ENCODE assay signal across 21 cellular contexts in the genomic region with DNA sequence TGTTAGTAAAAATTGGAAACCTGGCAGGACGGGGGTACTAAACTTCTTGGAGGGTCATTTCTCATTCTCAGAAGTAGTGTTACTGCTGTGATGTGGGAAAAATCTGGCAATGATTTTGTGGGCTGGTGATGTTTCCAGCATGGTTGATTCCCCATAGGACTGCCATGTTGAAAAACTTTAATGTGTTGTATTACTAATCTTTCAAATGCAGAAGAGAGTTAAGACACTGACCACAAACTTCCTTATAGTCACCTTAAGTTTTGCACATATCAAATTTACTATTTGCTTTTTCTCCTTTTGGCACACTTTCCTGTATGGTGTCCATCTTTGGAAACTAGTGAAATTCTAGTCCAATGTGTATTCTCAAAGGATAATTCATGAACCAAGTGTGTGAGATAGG.
A peak's percentile ranks its signal among the peaks of the same experiment; 100 is the strongest.
DNase-seq lines count a peak whose midpoint lies in the region; ATAC-seq and TF ChIP-seq lines count a peak whose summit lies in the region.
"Had no signal": no experiment of that assay in that cellular context is flagged by ENCODE, and none has a peak within 500 bp of the region (broad histone marks: within the 10 kb centered on the region; RNA-seq: fewer than 3 reads in every experiment).

No MANE protein-coding gene starts in this region.

- no peak for TF ChIP-seq CTCF in AG10803 (conservative IDR thresholded peaks at IDR 0.05; ENCODE audit: low read length)
- TF ChIP-seq CTCF in VCaP (conservative IDR thresholded peaks at IDR 0.05), result no peak
- TF ChIP-seq CTCF in nephron (IDR thresholded peaks at IDR 0.05; ENCODE audit: unreplicated experiment in 3 of 3), result no peak
- no peak for TF ChIP-seq CTCF in ovary (IDR thresholded peaks at IDR 0.05)

- no peaks in the 10 kb centered on the region for H3K27me3 Mint-ChIP-seq in nephron (ENCODE audit: low read depth)
- no peaks in the 10 kb centered on the region for H3K27me3 Mint-ChIP-seq in naive thymus-derived CD4-positive, alpha-beta T cell
- H3K27me3 Mint-ChIP-seq: naive thymus-derived CD8-positive, alpha-beta T cell had no signal

- H3K4me1 Mint-ChIP-seq in nephron, result peaks cover 59% of the 10 kb centered on the region
- peaks cover 10 to 86% (median 39%) of the 10 kb centered on the region in 7 donors for H3K4me1 Mint-ChIP-seq in naive thymus-derived CD4-positive, alpha-beta T cell

- H3K9ac ChIP-seq in GM23248, result no peak overlapping the region
- H3K9ac ChIP-seq: KMS-11 had no signal

- H3K9me2 ChIP-seq in GM23248 (ENCODE audit: insufficient read depth), result no peaks in the 10 kb centered on the region

- H3K27me3 ChIP-seq in GM23248 (replicated peaks; ENCODE audit: insufficient read depth) (no peaks in the 10 kb centered on the region), ovary (no peaks in the 10 kb centered on the region)
- no peaks in the 10 kb centered on the region for H3K27me3 ChIP-seq in naive thymus-derived CD4-positive, alpha-beta T cell (ENCODE audit: control insufficient read depth in 2 of 2, insufficient read depth in 2 of 2, low read length in 2 of 2)

- H3K79me2 ChIP-seq in GM23248 (ENCODE audit: insufficient read depth), result no peaks in the 10 kb centered on the region

- no peak for TF ChIP-seq EP300 in ovary (IDR thresholded peaks at IDR 0.05)

- no peak for TF ChIP-seq POLR2A in ovary (IDR thresholded peaks at IDR 0.05)

- peak overlapping the region; percentile 78 for H3K27ac ChIP-seq in GM23248
- H3K27ac ChIP-seq in VCaP, result peak overlapping the region; percentile 88
- no peak overlapping the region for H3K27ac ChIP-seq in ovary
- H3K27ac ChIP-seq in naive thymus-derived CD4-positive, alpha-beta T cell (ENCODE audit: low read depth, low read length), result no peak overlapping the region
- H3K27ac ChIP-seq: KMS-11 had no signal

- no peaks in the 10 kb centered on the region for H3K36me3 ChIP-seq in GM23248 (ENCODE audit: low read depth)
- H3K36me3 ChIP-seq in ovary, result no peaks in the 10 kb centered on the region
- no peaks in the 10 kb centered on the region for H3K36me3 ChIP-seq in naive thymus-derived CD4-positive, alpha-beta T cell (ENCODE audit: control insufficient read depth in 2 of 3, insufficient read depth in 3 of 3, low read length in 3 of 3)

- ATAC-seq in naive thymus-derived CD4-positive, alpha-beta T cell, result no peak
- ATAC-seq: activated T-cell treated with anti-CD3 and anti-CD28 coated beads, Interleukin-2, amount 50 U/mL, for 72 hours; naive thymus-derived CD8-positive, alpha-beta T cell had no signal

- H3K4me3 Mint-ChIP-seq in nephron, result no peak overlapping the region
- no peak overlapping the region for H3K4me3 Mint-ChIP-seq in naive thymus-derived CD4-positive, alpha-beta T cell
- H3K4me3 Mint-ChIP-seq: activated T-cell treated with anti-CD3 and anti-CD28 coated beads, Interleukin-2, amount 50 U/mL, for 72 hours; naive thymus-derived CD8-positive, alpha-beta T cell had no signal

- no peaks in the 10 kb centered on the region for H3K9me3 Mint-ChIP-seq in nephron
- H3K9me3 Mint-ChIP-seq in naive thymus-derived CD4-positive, alpha-beta T cell, result peaks cover 0 to 2% (median 0%) of the 10 kb centered on the region in 11 donors
- H3K9me3 Mint-ChIP-seq: naive thymus-derived CD8-positive, alpha-beta T cell had no signal

- 86 to 95% methylated on average over 1 of the region's 1 CpG for WGBS in GM23248 (ENCODE audit: low coverage in 1 of 2, low lambda C conversion rate in 2 of 2, missing lambda C conversion rate in 2 of 2), 2 experiments
- WGBS in ovary, 3 donors, result 88 to 97% (median 94%) methylated on average over 1 of the region's 1 CpG

- H4K20me1 ChIP-seq in GM23248 (ENCODE audit: insufficient read depth), result no peaks in the 10 kb centered on the region

- peak overlapping the region in 2 of 3 experiments; percentile 75 to 84 for H3K27ac Mint-ChIP-seq in nephron
- H3K27ac Mint-ChIP-seq in naive thymus-derived CD4-positive, alpha-beta T cell, result peak overlapping the region in 1 of 9 donors; percentile 62
- H3K27ac Mint-ChIP-seq: progenitor cell of endocrine pancreas had no signal

- no peaks in the 10 kb centered on the region for H3K9me3 ChIP-seq in GM23248 (ENCODE audit: low read depth)
- no peaks in the 10 kb centered on the region for H3K9me3 ChIP-seq in ovary
- no peaks in the 10 kb centered on the region for H3K9me3 ChIP-seq in naive thymus-derived CD4-positive, alpha-beta T cell (ENCODE audit: control insufficient read depth in 2 of 3, low read length in 3 of 3)

- DNase-seq in AG10803 (ENCODE audit: low read depth) (peak; percentile 20), GM23248 (peak; percentile 27), DMS79 (lab: John Stamatoyannopoulos, UW) (no peak), ovary (no peak), islet precursor cell (no peak)
- DNase-seq in naive thymus-derived CD4-positive, alpha-beta T cell, result no peak
- DNase-seq: activated T-cell treated with anti-CD3 and anti-CD28 coated beads, Interleukin-2, amount 50 U/mL, for 72 hours; cortex of kidney; DMS79 treated with DMSO at 0.1 percent for 48 hours; hypothalamus; kidney glomerular epithelial cell; mesendoderm; naive thymus-derived CD8-positive, alpha-beta T cell; NCI-H1092 treated with DMSO at 0.1 percent for 48 hours; NCI-H2081 treated with DMSO at 0.1 percent for 48 hours; NK-92 treated with Interleukin-12 subunit alpha and Interleukin-12 subunit beta, amount 100 ng/mL, for 24 hours; stimulated activated CD8-positive, alpha-beta memory T cell treated with anti-CD3 and anti-CD28 coated beads, Interleukin-4, amount 100 ng/mL, for 48 hours had no signal

- H3K4me1 ChIP-seq in GM23248 (ENCODE audit: insufficient read depth), result peaks cover 32% of the 10 kb centered on the region
- H3K4me1 ChIP-seq in ovary (ENCODE audit: insufficient read depth), result peaks cover 12% of the 10 kb centered on the region
- peaks cover 16 to 25% of the 10 kb centered on the region in 2 donors for H3K4me1 ChIP-seq in naive thymus-derived CD4-positive, alpha-beta T cell (ENCODE audit: control insufficient read depth in 2 of 2, insufficient read depth in 2 of 2, low read length in 2 of 2)

- peak overlapping the region; percentile 66 for H3K4me2 ChIP-seq in GM23248 (ENCODE audit: unreplicated experiment)
- H3K4me2 ChIP-seq: KMS-11 had no signal

- in situ Hi-C loops in GM23248 (cut with MboI), result no loop called here

- intact Hi-C loops in ovary (cut with DNase I), result loop anchor here (5.0 to 10.0 kb wide), 5 partner anchors 234 to 434 kb away; a partner anchor contains a TSS
- intact Hi-C loops in naive thymus-derived CD4-positive, alpha-beta T cell (cut with micrococcal nuclease), result loop anchor here in 1 of 2 donors (5.0 kb wide), 1 partner anchor 286 kb away; no protein-coding TSS in a partner anchor

- peaks cover 32% of the 10 kb centered on the region for H3F3A ChIP-seq in GM23248 (ENCODE audit: insufficient read depth)

- H3K36me3 Mint-ChIP-seq in nephron (ENCODE audit: low read depth), result no peaks in the 10 kb centered on the region
- H3K36me3 Mint-ChIP-seq in naive thymus-derived CD4-positive, alpha-beta T cell, result peaks cover 0 to 29% (median 0%) of the 10 kb centered on the region in 5 donors
- H3K36me3 Mint-ChIP-seq: naive thymus-derived CD8-positive, alpha-beta T cell had no signal

- H3K4me3 ChIP-seq in AG10803 (ENCODE audit: low read length) (no peak overlapping the region), GM23248 (no peak overlapping the region), ovary (no peak overlapping the region)
- H3K4me3 ChIP-seq in naive thymus-derived CD4-positive, alpha-beta T cell (ENCODE audit: low read length), result no peak overlapping the region

- H2AFZ ChIP-seq in GM23248, result no peak overlapping the region

- CTCF ChIA-PET in naive thymus-derived CD4-positive, alpha-beta T cell (lab: Charles Lee), result interaction anchor here (0.6 to 2.3 kb wide), 5 partner anchors 48 to 435 kb away, joined by 3 to 22 read pairs (median 4); no protein-coding TSS in a partner anchor

- POLR2A ChIA-PET in naive thymus-derived CD4-positive, alpha-beta T cell (lab: Charles Lee), result interaction anchor here (0.7 kb wide), 1 partner anchor 437 kb away, joined by 4 read pairs; no protein-coding TSS in a partner anchor

Comparison
In these comparisons a context has a peak if more than half of its experiments do, and no peak if none do; other contexts are left out.
1. DNase-seq: peak in AG10803 (single experiment) and GM23248 (single experiment); none in DMS79 (single experiment), ovary (0 of 5), islet precursor cell (single experiment) and naive thymus-derived CD4-positive, alpha-beta T cell (0 of 9).
2. H3K27ac ChIP-seq: peak in GM23248 (single experiment) and VCaP (single experiment); none in ovary (0 of 2) and naive thymus-derived CD4-positive, alpha-beta T cell (single experiment).